Comparison of ENCODE assay signal across 11 cellular contexts in the genomic region with DNA sequence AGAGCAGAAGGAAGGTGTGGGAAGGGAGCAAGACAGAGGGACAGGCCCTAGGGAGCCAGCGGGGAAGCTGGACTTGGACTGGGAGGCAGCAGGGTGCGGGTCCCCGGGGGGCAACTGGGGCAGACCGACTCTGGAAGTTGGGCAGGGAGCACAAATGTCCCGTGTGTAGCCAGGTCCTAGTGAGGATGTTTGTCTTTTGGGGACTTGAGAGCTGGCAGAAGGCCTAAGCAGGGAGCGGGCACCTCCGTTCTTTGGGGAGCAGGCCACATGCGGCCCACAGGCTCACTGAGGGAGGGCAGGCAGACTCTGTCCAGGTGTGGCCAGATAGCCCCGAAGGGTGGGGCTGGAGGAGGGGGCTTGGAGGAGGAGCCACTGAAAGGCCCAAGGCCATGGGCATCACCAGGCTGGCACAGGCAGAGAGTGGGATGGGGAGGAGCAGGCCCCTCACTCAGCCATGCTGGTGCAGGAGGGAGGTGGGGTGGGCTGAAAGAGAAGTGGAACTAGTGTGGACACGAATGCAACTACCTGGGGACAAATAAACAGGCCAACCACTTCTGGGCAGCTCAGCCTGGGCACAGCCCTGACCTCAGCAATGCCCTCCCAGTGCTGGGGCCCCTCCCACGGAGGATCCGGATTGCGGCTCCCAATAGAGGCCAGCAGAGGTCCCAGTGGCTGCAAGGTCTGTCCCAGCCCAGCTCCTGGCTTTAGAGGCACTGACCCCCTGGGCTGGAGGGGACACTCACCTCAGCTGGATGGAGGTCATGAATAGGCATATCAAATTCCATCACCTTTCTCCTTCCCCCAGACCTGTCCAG. TPM values are rescaled to one million over a fixed set of nuclear protein-coding genes. Genes with fewer than 3 reads are reported as not detected.
DNase-seq lines count a peak whose midpoint lies in the region; ATAC-seq and TF ChIP-seq lines count a peak whose summit lies in the region.
"Had no signal": no experiment of that assay in that cellular context is flagged by ENCODE, and none has a peak within 500 bp of the region (broad histone marks: within the 10 kb centered on the region; RNA-seq: fewer than 3 reads in every experiment).

No MANE protein-coding gene starts in this region.

- no peak for TF ChIP-seq CTCF in esophagus squamous epithelium (IDR thresholded peaks at IDR 0.05)

- no peak for ATAC-seq in natural killer cell treated with Interleukin-12 subunit alpha and Interleukin-12 subunit beta and Interleukin-15 and Interleukin-18, amount 100 ng/mL, for 72 hours
- ATAC-seq in GM21360 (IDR thresholded peaks at IDR 0.05; ENCODE audit: unreplicated experiment) = no peak

- no peaks in the 10 kb centered on the region for H3K9me3 Mint-ChIP-seq in natural killer cell treated with Interleukin-12 subunit alpha and Interleukin-12 subunit beta and Interleukin-15 and Interleukin-18, amount 100 ng/mL, for 72 hours

- in situ Hi-C loops in ACHN (cut with HindIII; ENCODE audit: low pct_ligation_motif_present, low pct_unique_long_range_greater_than_20kb, low sequenced_read_pairs) = no loop called here

- no peaks in the 10 kb centered on the region for H3K9me3 ChIP-seq in esophagus squamous epithelium
- H3K9me3 ChIP-seq: HAP-1 had no signal

- H3K4me1 ChIP-seq in esophagus squamous epithelium = peaks cover 13 to 58% (median 23%) of the 10 kb centered on the region in 3 donors

- peaks cover 10 to 17% of the 10 kb centered on the region in 2 donors for H3K4me1 Mint-ChIP-seq in natural killer cell treated with Interleukin-12 subunit alpha and Interleukin-12 subunit beta and Interleukin-15 and Interleukin-18, amount 100 ng/mL, for 72 hours (ENCODE audit: low read depth in 2 of 2)

- peaks cover 24 to 29% of the 10 kb centered on the region in 2 donors for H3K27me3 Mint-ChIP-seq in natural killer cell treated with Interleukin-12 subunit alpha and Interleukin-12 subunit beta and Interleukin-15 and Interleukin-18, amount 100 ng/mL, for 72 hours

- 68 to 76% methylated on average over 10 to 11 of the region's 13 CpGs for WGBS in esophagus squamous epithelium, 2 donors

- H3K4me3 ChIP-seq in esophagus squamous epithelium = peak overlapping the region in 3 of 4 donors; percentile 56 to 70 (median 62)

- peak overlapping the region; percentile 20 for H3K4me3 Mint-ChIP-seq in natural killer cell treated with Interleukin-12 subunit alpha and Interleukin-12 subunit beta and Interleukin-15 and Interleukin-18, amount 100 ng/mL, for 72 hours

- no peak for TF ChIP-seq POLR2A in esophagus squamous epithelium (IDR thresholded peaks at IDR 0.05)

- no peaks in the 10 kb centered on the region for H3K36me3 Mint-ChIP-seq in natural killer cell treated with Interleukin-12 subunit alpha and Interleukin-12 subunit beta and Interleukin-15 and Interleukin-18, amount 100 ng/mL, for 72 hours

- peak overlapping the region; percentile 76 to 93 (median 83) for H3K27ac ChIP-seq in esophagus squamous epithelium

- peaks cover 0 to 56% (median 5%) of the 10 kb centered on the region in 4 donors for H3K27me3 ChIP-seq in esophagus squamous epithelium

- peak; percentile 36 for DNase-seq in ACHN
- DNase-seq in HuH-7.5 (ENCODE audit: low spot score) = peak; percentile 83
- DNase-seq in esophagus squamous epithelium (lab: John Stamatoyannopoulos, UW) = no peak
- DNase-seq in natural killer cell treated with Interleukin-12 subunit alpha and Interleukin-12 subunit beta and Interleukin-15 and Interleukin-18, amount 100 ng/mL, for 72 hours (ENCODE audit: low spot score) = no peak
- no peak for DNase-seq in stimulated activated CD4-positive, alpha-beta T cell treated with anti-CD3 and anti-CD28 coated beads, Interleukin-2, amount 100 ng/mL, for 24 hours
- DNase-seq in NCI-H1436 (lab: John Stamatoyannopoulos, UW) = no peak
- DNase-seq in NCI-H526 (lab: John Stamatoyannopoulos, UW) = no peak
- DNase-seq: Calu3, NCI-H187 had no signal

- peaks cover 0 to 22% (median 0%) of the 10 kb centered on the region in 3 donors for H3K36me3 ChIP-seq in esophagus squamous epithelium

- intact Hi-C loops in esophagus squamous epithelium (cut with DNase I) = no loop called here

- no peak overlapping the region for H3K27ac Mint-ChIP-seq in natural killer cell treated with Interleukin-12 subunit alpha and Interleukin-12 subunit beta and Interleukin-15 and Interleukin-18, amount 100 ng/mL, for 72 hours

RNA-seq across cellular contexts. Expression of a gene that starts 1.3 kb away (rescaled TPM):
- total RNA-seq in esophagus squamous epithelium = 1 to 10 TPM; 1.1 to 6.9 (median 2.4) TPM
- total RNA-seq in natural killer cell treated with Interleukin-12 subunit alpha and Interleukin-12 subunit beta and Interleukin-15 and Interleukin-18, amount 100 ng/mL, for 72 hours = under 1 TPM in 1 of 2 donors, not detected in 1; 0.48 TPM

RNA-seq across cellular contexts. Expression of a gene that starts 44.9 kb away (rescaled TPM):
- total RNA-seq in esophagus squamous epithelium = 10 to 100 TPM in 1 of 4 donors, 1 to 10 TPM in 3; 7.9 to 10.7 (median 9.2) TPM
- 10 to 100 TPM in 1 of 2 donors, 1 to 10 TPM in 1; 3.7 to 11.9 TPM for total RNA-seq in natural killer cell treated with Interleukin-12 subunit alpha and Interleukin-12 subunit beta and Interleukin-15 and Interleukin-18, amount 100 ng/mL, for 72 hours

RNA-seq across cellular contexts. Expression of a gene that starts 56.7 kb away (rescaled TPM):
- total RNA-seq in esophagus squamous epithelium = 10 to 100 TPM in 1 of 4 donors, 1 to 10 TPM in 3; 7.7 to 13.0 (median 8.3) TPM
- 10 to 100 TPM; 15.9 to 21.0 TPM for total RNA-seq in natural killer cell treated with Interleukin-12 subunit alpha and Interleukin-12 subunit beta and Interleukin-15 and Interleukin-18, amount 100 ng/mL, for 72 hours

Comparison
In these comparisons a context has a peak if more than half of its experiments do, and no peak if none do; other contexts are left out.
1. DNase-seq: peak in ACHN (single experiment) and HuH-7.5 (single experiment); none in esophagus squamous epithelium (single experiment), natural killer cell treated with Interleukin-12 subunit alpha and Interleukin-12 subunit beta and Interleukin-15 and Interleukin-18, amount 100 ng/mL, for 72 hours (single experiment), stimulated activated CD4-positive, alpha-beta T cell treated with anti-CD3 and anti-CD28 coated beads, Interleukin-2, amount 100 ng/mL, for 24 hours (0 of 2), NCI-H1436 (single experiment) and NCI-H526 (0 of 2).